Comparison of ENCODE assay signal across 7 cellular contexts in the genomic region with DNA sequence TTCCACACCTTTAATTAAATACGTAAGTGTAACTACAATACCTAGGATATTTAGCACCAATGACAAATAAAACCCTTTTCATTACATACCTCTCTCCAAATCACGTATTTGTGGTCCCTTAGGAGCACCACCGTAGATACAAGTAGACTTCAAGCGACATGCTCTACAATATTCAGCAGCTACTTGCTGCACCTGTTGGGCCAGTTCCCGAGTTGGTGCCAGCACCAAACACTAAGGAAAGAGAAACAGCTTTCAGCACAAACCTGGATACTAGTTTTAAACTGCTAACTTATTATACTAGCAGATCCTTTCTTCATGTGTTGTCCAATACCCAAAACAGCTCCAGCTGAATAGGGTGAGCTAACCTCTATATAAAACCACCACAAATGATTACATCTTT. TPM values are rescaled to one million over a fixed set of nuclear protein-coding genes. Genes with fewer than 3 reads are reported as not detected.
A peak's percentile ranks its signal among the peaks of the same experiment; 100 is the strongest.
DNase-seq lines count a peak whose midpoint lies in the region; ATAC-seq and TF ChIP-seq lines count a peak whose summit lies in the region.
"Had no signal": no experiment of that assay in that cellular context is flagged by ENCODE, and none has a peak within 500 bp of the region (broad histone marks: within the 10 kb centered on the region; RNA-seq: fewer than 3 reads in every experiment).

No MANE protein-coding gene starts in this region.

- peaks cover 70% of the 10 kb centered on the region for H3K4me1 ChIP-seq in vagina
- H3K4me1 ChIP-seq in thyroid gland, result peaks cover 11 to 42% of the 10 kb centered on the region in 2 donors

- H3K4me1 Mint-ChIP-seq in stimulated activated naive CD8-positive, alpha-beta T cell treated with anti-CD3 and anti-CD28 coated beads, Interleukin-15, Interleukin-2, amounts not matched to agents 100 ng/mL and 50 ng/mL, for 24 hours (ENCODE audit: low read depth), result peaks cover 86% of the 10 kb centered on the region

- whole genome bisulfite sequencing in thyroid gland, 2 donors, result 78 to 79% methylated on average over 5 of the region's 5 CpGs

- no peaks in the 10 kb centered on the region for H3K9me3 Mint-ChIP-seq in stimulated activated naive CD8-positive, alpha-beta T cell treated with anti-CD3 and anti-CD28 coated beads, Interleukin-15, Interleukin-2, amounts not matched to agents 100 ng/mL and 50 ng/mL, for 24 hours

- TF ChIP-seq CTCF in fibroblast of villous mesenchyme (IDR thresholded peaks at IDR 0.05; ENCODE audit: insufficient read depth, low read depth, low read length), result no peak
- no peak for TF ChIP-seq CTCF in vagina (IDR thresholded peaks at IDR 0.05)
- no peak for TF ChIP-seq CTCF in thyroid gland (IDR thresholded peaks at IDR 0.05)

- DNase-seq in stimulated activated naive CD8-positive, alpha-beta T cell treated with anti-CD3 and anti-CD28 coated beads, Interleukin-15, Interleukin-2, amounts not matched to agents 100 U/mL and 50 U/mL, for 24 hours, result no peak
- DNase-seq in fibroblast of villous mesenchyme (ENCODE audit: low read depth), result no peak
- no peak for DNase-seq in vagina (ENCODE audit: extremely low spot score in 2 of 2)
- DNase-seq in thyroid gland, result no peak
- DNase-seq: anterior cingulate cortex had no signal

- no peak for TF ChIP-seq POLR2A in vagina (IDR thresholded peaks at IDR 0.05)
- no peak for TF ChIP-seq POLR2A in thyroid gland (IDR thresholded peaks at IDR 0.05)

- H3K27ac ChIP-seq in vagina, result peak overlapping the region; percentile 99
- peak overlapping the region in 1 of 3 donors; percentile 99 for H3K27ac ChIP-seq in thyroid gland

- peaks cover 79% of the 10 kb centered on the region for H3K36me3 Mint-ChIP-seq in stimulated activated naive CD8-positive, alpha-beta T cell treated with anti-CD3 and anti-CD28 coated beads, Interleukin-15, Interleukin-2, amounts not matched to agents 100 ng/mL and 50 ng/mL, for 24 hours (ENCODE audit: low read depth)

- H3K9me3 ChIP-seq in vagina, result no peaks in the 10 kb centered on the region
- H3K9me3 ChIP-seq in thyroid gland, result no peaks in the 10 kb centered on the region

- peak overlapping the region; percentile 100 for H3K27ac Mint-ChIP-seq in stimulated activated naive CD8-positive, alpha-beta T cell treated with anti-CD3 and anti-CD28 coated beads, Interleukin-15, Interleukin-2, amounts not matched to agents 100 ng/mL and 50 ng/mL, for 24 hours

- no peaks in the 10 kb centered on the region for H3K27me3 ChIP-seq in vagina
- H3K27me3 ChIP-seq in thyroid gland, result no peaks in the 10 kb centered on the region

- ATAC-seq in stimulated activated naive CD8-positive, alpha-beta T cell treated with anti-CD3 and anti-CD28 coated beads, Interleukin-15, Interleukin-2, amounts not matched to agents 100 U/mL and 50 U/mL, for 24 hours, result no peak
- no peak for ATAC-seq in GM18867 (IDR thresholded peaks at IDR 0.05; ENCODE audit: unreplicated experiment)

- peak overlapping the region; percentile 10 for H3K4me3 ChIP-seq in fibroblast of villous mesenchyme (ENCODE audit: low read depth, low read length)
- peak overlapping the region in 1 of 2 donors; percentile 76 for H3K4me3 ChIP-seq in vagina
- no peak overlapping the region for H3K4me3 ChIP-seq in thyroid gland (replicated peaks in 1 of 3)

- H3K36me3 ChIP-seq in vagina, result peaks cover 14 to 64% of the 10 kb centered on the region in 2 donors
- H3K36me3 ChIP-seq in thyroid gland, result peaks cover 62% of the 10 kb centered on the region in 2 donors

- H3K4me3 Mint-ChIP-seq in stimulated activated naive CD8-positive, alpha-beta T cell treated with anti-CD3 and anti-CD28 coated beads, Interleukin-15, Interleukin-2, amounts not matched to agents 100 ng/mL and 50 ng/mL, for 24 hours, result peak overlapping the region; percentile 43

- intact Hi-C loops in vagina (cut with DNase I), result no loop called here
- intact Hi-C loops in thyroid gland (cut with DNase I), result loop anchor here (5.0 kb wide), 1 partner anchor 144 kb away; no protein-coding TSS in a partner anchor

- no peaks in the 10 kb centered on the region for H3K27me3 Mint-ChIP-seq in stimulated activated naive CD8-positive, alpha-beta T cell treated with anti-CD3 and anti-CD28 coated beads, Interleukin-15, Interleukin-2, amounts not matched to agents 100 ng/mL and 50 ng/mL, for 24 hours

RNA-seq across cellular contexts. Expression of a gene that starts 2.7 kb away (rescaled TPM):
- total RNA-seq in fibroblast of villous mesenchyme, result 335 and 361 TPM in 2 replicates
- 618 TPM for total RNA-seq in vagina
- 1,000 to 10,000 TPM in 3 of 4 donors, 100 to 1,000 TPM in 1; 895 to 1,792 (median 1,570) TPM for total RNA-seq in thyroid gland

RNA-seq across cellular contexts. Expression of a gene that starts 3.4 kb away (rescaled TPM):
- total RNA-seq in fibroblast of villous mesenchyme, result 26.3 and 27.1 TPM in 2 replicates
- total RNA-seq in vagina, result 50.8 TPM
- total RNA-seq in thyroid gland, result 10 to 100 TPM; 62.6 to 91.3 (median 75.8) TPM

RNA-seq across cellular contexts. Expression of a gene that starts 6.5 kb away (rescaled TPM):
- 8.4 and 12.5 TPM in 2 replicates for total RNA-seq in fibroblast of villous mesenchyme
- 16.7 TPM for total RNA-seq in vagina
- 10 to 100 TPM; 10.6 to 15.0 (median 13.1) TPM for total RNA-seq in thyroid gland

RNA-seq across cellular contexts. Expression of a gene that starts 54.4 kb away (rescaled TPM):
- 2.6 and 3.9 TPM in 2 replicates for total RNA-seq in fibroblast of villous mesenchyme
- 11.0 TPM for total RNA-seq in vagina
- 10 to 100 TPM in 1 of 4 donors, 1 to 10 TPM in 2, not detected in 1; 2.3 to 14.6 (median 6.8) TPM for total RNA-seq in thyroid gland
